21 cellular contexts compared by ENCODE assay signal in the genomic region with DNA sequence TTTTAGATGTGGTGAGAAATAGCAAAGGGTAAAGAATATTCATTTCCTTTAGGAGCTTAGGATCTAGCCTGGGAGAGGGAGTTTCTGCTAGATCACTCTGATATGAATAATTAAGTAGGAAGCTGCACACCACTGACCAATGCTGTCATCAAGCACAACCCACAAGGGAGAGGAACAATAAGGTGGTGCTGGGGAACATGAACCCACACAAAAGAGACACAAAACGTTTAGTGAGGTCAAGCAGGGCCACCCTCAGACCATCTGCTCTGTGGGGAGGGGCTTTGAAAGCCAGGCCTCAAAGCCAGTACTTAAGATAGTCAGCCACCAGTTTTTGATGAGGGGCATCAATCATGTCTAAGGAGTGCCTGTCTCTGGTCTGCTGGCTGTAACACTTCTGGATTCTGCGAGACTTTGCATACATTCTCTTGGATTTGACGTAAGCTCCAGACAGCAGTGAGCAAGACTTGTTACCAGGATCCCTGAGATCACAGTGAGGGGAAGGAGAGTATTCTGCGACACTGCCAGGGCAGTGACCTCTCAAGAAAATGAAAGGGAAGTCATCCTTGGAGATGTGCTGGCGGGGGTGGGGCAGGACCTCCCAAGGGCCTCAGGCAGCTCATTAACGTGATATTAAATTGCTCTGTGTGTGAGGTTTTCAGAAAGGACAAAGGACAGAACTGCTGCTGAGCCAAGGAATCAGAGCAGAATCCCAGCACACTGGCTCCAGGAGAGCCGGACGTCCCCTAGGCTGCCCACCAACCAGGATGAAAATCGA.
DNase-seq lines count a peak whose midpoint lies in the region; ATAC-seq and TF ChIP-seq lines count a peak whose summit lies in the region.
"Had no signal": no experiment of that assay in that cellular context is flagged by ENCODE, and none has a peak within 500 bp of the region (broad histone marks: within the 10 kb centered on the region; RNA-seq: fewer than 3 reads in every experiment).

No MANE protein-coding gene starts in this region.

- 42% methylated on average over 3 of the region's 9 CpGs; no CpG with 5 or more reads in 1 of the 2 donors for WGBS in gastroesophageal sphincter (ENCODE audit: low coverage in 1 of 2), 2 donors

- no peak for TF ChIP-seq CTCF in type B pancreatic cell (conservative IDR thresholded peaks at IDR 0.05)
- TF ChIP-seq CTCF in gastroesophageal sphincter (IDR thresholded peaks at IDR 0.05): no peak

- H3K36me3 Mint-ChIP-seq in type B pancreatic cell: peaks cover 4% of the 10 kb centered on the region
- H3K36me3 Mint-ChIP-seq: natural killer cell had no signal

- ATAC-seq in GM18907 (IDR thresholded peaks at IDR 0.05; ENCODE audit: unreplicated experiment): no peak
- no peak for ATAC-seq in HG02571 (IDR thresholded peaks at IDR 0.05; ENCODE audit: unreplicated experiment)
- no peak for ATAC-seq in gastroesophageal sphincter
- ATAC-seq: activated CD4-positive, CD25-positive, alpha-beta regulatory T cell treated with anti-CD3 and anti-CD28 coated beads, Interleukin-2, amount 50 U/mL, for 24 hours; activated T-helper 17 cell treated with anti-CD3 and anti-CD28 coated beads, Interleukin-2, amount 50 U/mL, for 72 hours; natural killer cell had no signal

- H3K4me1 Mint-ChIP-seq in type B pancreatic cell (ENCODE audit: unreplicated experiment): peaks cover 58% of the 10 kb centered on the region
- H3K4me1 Mint-ChIP-seq: activated T-helper 17 cell treated with anti-CD3 and anti-CD28 coated beads, Interleukin-2, amount 50 U/mL, for 72 hours; natural killer cell had no signal

- no peak for TF ChIP-seq EP300 in gastroesophageal sphincter (IDR thresholded peaks at IDR 0.05)

- DNase-seq in NCI-H748 (lab: John Stamatoyannopoulos, UW; ENCODE audit: unreplicated experiment) (peak; percentile 45), NCI-H748 treated with DMSO at 0.1 percent for 48 hours (lab: John Stamatoyannopoulos, UW) (no peak), SW480 (ENCODE audit: low spot score) (peak; percentile 1), left kidney (ENCODE audit: low read depth, low spot score) (peak; percentile 81), type B pancreatic cell (ENCODE audit: extremely low spot score, unreplicated experiment) (no peak)
- DNase-seq: 8988T; central memory CD4-positive, alpha-beta T cell; DMS 273 treated with DMSO at 0.1 percent for 48 hours; effector memory CD4-positive, alpha-beta T cell; natural killer cell; NCI-H1694; SIG-M5; spleen had no signal

- H3K27me3 ChIP-seq in gastroesophageal sphincter: no peaks in the 10 kb centered on the region
- H3K27me3 ChIP-seq: spleen, suprapubic skin had no signal

- peaks cover 4% of the 10 kb centered on the region for H3K27me3 Mint-ChIP-seq in type B pancreatic cell

- H3K27ac Mint-ChIP-seq in type B pancreatic cell: peak overlapping the region; percentile 19
- H3K27ac Mint-ChIP-seq: activated T-helper 17 cell treated with anti-CD3 and anti-CD28 coated beads, Interleukin-2, amount 50 U/mL, for 72 hours; natural killer cell; T-helper 2 cell treated with Interferon-gamma antibody and Interleukin-4, amounts not matched to agents 5 μg/mL and 100 μg/mL, for 36 hours had no signal

- peak overlapping the region; percentile 34 for H3K4me3 Mint-ChIP-seq in type B pancreatic cell
- H3K4me3 Mint-ChIP-seq: activated T-helper 17 cell treated with anti-CD3 and anti-CD28 coated beads, Interleukin-2, amount 50 U/mL, for 72 hours; natural killer cell; T-helper 2 cell treated with Interferon-gamma antibody and Interleukin-4, amounts not matched to agents 5 μg/mL and 100 μg/mL, for 36 hours had no signal

- no peak overlapping the region for H3K4me3 ChIP-seq in gastroesophageal sphincter
- H3K4me3 ChIP-seq: prostate gland, spleen, suprapubic skin had no signal

- TF ChIP-seq POLR2A in gastroesophageal sphincter (IDR thresholded peaks at IDR 0.05): no peak

- no peak overlapping the region for H3K27ac ChIP-seq in gastroesophageal sphincter
- H3K27ac ChIP-seq: prostate gland, spleen, suprapubic skin had no signal

- H3K9me3 ChIP-seq in gastroesophageal sphincter: no peaks in the 10 kb centered on the region
- H3K9me3 ChIP-seq: prostate gland, spleen, suprapubic skin had no signal

- H3K4me1 ChIP-seq in gastroesophageal sphincter: peaks cover 0 to 8% (median 0%) of the 10 kb centered on the region in 3 donors
- H3K4me1 ChIP-seq: prostate gland, spleen, suprapubic skin had no signal

- H3K36me3 ChIP-seq in gastroesophageal sphincter: no peaks in the 10 kb centered on the region
- H3K36me3 ChIP-seq: prostate gland, spleen, suprapubic skin had no signal

- no peaks in the 10 kb centered on the region for H3K9me3 Mint-ChIP-seq in type B pancreatic cell
- H3K9me3 Mint-ChIP-seq: T-helper 2 cell treated with Interferon-gamma antibody and Interleukin-4, amounts not matched to agents 5 μg/mL and 100 μg/mL, for 36 hours had no signal

Comparison
In these comparisons a context has a peak if more than half of its experiments do, and no peak if none do; other contexts are left out.
1. DNase-seq: peak in NCI-H748 (single experiment), SW480 (single experiment) and left kidney (single experiment); none in NCI-H748 treated with DMSO at 0.1 percent for 48 hours (single experiment) and type B pancreatic cell (single experiment).